ENCODE assay signal across 15 cellular contexts in genomic region chr9:77304543-77304942, GRCh38.
DNase-seq lines count a peak whose midpoint lies in the region; ATAC-seq, FAIRE-seq and TF ChIP-seq lines count a peak whose summit lies in the region.
"Had no signal": no experiment of that assay in that cellular context is flagged by ENCODE, and none has a peak within 500 bp of the region (broad histone marks: within the 10 kb centered on the region; RNA-seq: fewer than 3 reads in every experiment).

No MANE protein-coding gene starts in this region.

- DNase-seq in amniotic epithelial cell (ENCODE audit: low read depth) (peak; percentile 9), NOMO-1 (lab: John Stamatoyannopoulos, UW; ENCODE audit: unreplicated experiment in 2 of 2) (no peak), right atrium auricular region (ENCODE audit: low spot score) (no peak), frontal cortex (ENCODE audit: low spot score in 2 of 2) (no peak), NCI-H2196 treated with DMSO at 0.1 percent for 48 hours (lab: John Stamatoyannopoulos, UW; ENCODE audit: unreplicated experiment) (no peak)
- DNase-seq: activated CD4-positive, CD25-positive, alpha-beta regulatory T cell treated with anti-CD3 and anti-CD28 coated beads, Interleukin-2, amount 50 U/mL, for 72 hours; body of pancreas; lower lobe of right lung; naive thymus-derived CD8-positive, alpha-beta T cell; NCI-H2081; NCI-H82 had no signal

- no peaks in the 10 kb centered on the region for H3K36me3 ChIP-seq in right atrium auricular region
- H3K36me3 ChIP-seq: prostate gland had no signal

- H3K27me3 ChIP-seq in right atrium auricular region: no peaks in the 10 kb centered on the region
- H3K27me3 ChIP-seq: body of pancreas had no signal

- FAIRE-seq in frontal cortex (lab: Jason Lieb, UNC): no peak

- H3K9me3 ChIP-seq in right atrium auricular region: no peaks in the 10 kb centered on the region
- H3K9me3 ChIP-seq: body of pancreas, lower lobe of right lung, prostate gland had no signal

- no peak overlapping the region for H3K27ac ChIP-seq in right atrium auricular region
- H3K27ac ChIP-seq: body of pancreas, lower lobe of right lung, prostate gland had no signal

- TF ChIP-seq CTCF in right atrium auricular region (IDR thresholded peaks at IDR 0.05): no peak

- ATAC-seq in GM18517 (IDR thresholded peaks at IDR 0.05; ENCODE audit: unreplicated experiment) (peak; percentile 79), GM21381 (IDR thresholded peaks at IDR 0.05; ENCODE audit: unreplicated experiment) (peak; percentile 76), HG02973 (IDR thresholded peaks at IDR 0.05; ENCODE audit: unreplicated experiment) (peak; percentile 76)
- ATAC-seq: body of pancreas; lower lobe of right lung; naive thymus-derived CD8-positive, alpha-beta T cell had no signal

- no peaks in the 10 kb centered on the region for H3K4me1 ChIP-seq in right atrium auricular region
- H3K4me1 ChIP-seq: body of pancreas, lower lobe of right lung, prostate gland had no signal

- no peak overlapping the region for H3K4me3 ChIP-seq in right atrium auricular region
- H3K4me3 ChIP-seq: body of pancreas, lower lobe of right lung, prostate gland had no signal
